In genomic region chr20:20085071-20085470, GRCh38 we compare ENCODE assay signal across 19 cellular contexts. TPM values are rescaled to one million over a fixed set of nuclear protein-coding genes. Genes with fewer than 3 reads are reported as not detected.
DNase-seq lines count a peak whose midpoint lies in the region; ATAC-seq and TF ChIP-seq lines count a peak whose summit lies in the region.
"Had no signal": no experiment of that assay in that cellular context is flagged by ENCODE, and none has a peak within 500 bp of the region (broad histone marks: within the 10 kb centered on the region; RNA-seq: fewer than 3 reads in every experiment).

No MANE protein-coding gene starts in this region.

- no peaks in the 10 kb centered on the region for H3K9me3 Mint-ChIP-seq in activated CD4-positive, alpha-beta T cell treated with anti-CD3 and anti-CD28 coated beads, Interleukin-2, amount 10 ng/mL, durations not matched to agents 24 days and 14 days
- no peaks in the 10 kb centered on the region for H3K9me3 Mint-ChIP-seq in memory B cell
- H3K9me3 Mint-ChIP-seq: activated naive CD8-positive, alpha-beta T cell treated with anti-CD3 and anti-CD28 coated beads, Interleukin-2, amount 10 ng/mL, durations not matched to agents 7 days and 5 days; nephron had no signal

- no peaks in the 10 kb centered on the region for H3K9me3 ChIP-seq in spleen
- H3K9me3 ChIP-seq: SJSA1, tibial nerve had no signal

- peaks cover 0 to 5% (median 0%) of the 10 kb centered on the region in 7 donors for H3K27me3 ChIP-seq in spleen (replicated peaks in 1 of 7)

- H3K4me3 ChIP-seq in spleen = no peak overlapping the region
- H3K4me3 ChIP-seq: SJSA1, tibial nerve had no signal

- H3K27ac Mint-ChIP-seq in activated CD4-positive, alpha-beta T cell treated with anti-CD3 and anti-CD28 coated beads, Interleukin-2, amount 10 ng/mL, durations not matched to agents 24 days and 14 days = no peak overlapping the region
- no peak overlapping the region for H3K27ac Mint-ChIP-seq in memory B cell
- H3K27ac Mint-ChIP-seq: activated naive CD8-positive, alpha-beta T cell treated with anti-CD3 and anti-CD28 coated beads, Interleukin-2, amount 10 ng/mL, durations not matched to agents 7 days and 5 days had no signal

- ATAC-seq in memory B cell (ENCODE audit: low read depth) = no peak

- H3K27ac ChIP-seq in epithelial cell of prostate (peak overlapping the region; percentile 39), spleen (no peak overlapping the region)
- H3K27ac ChIP-seq: SJSA1, tibial nerve had no signal

- no peak overlapping the region for H3K4me3 Mint-ChIP-seq in activated CD4-positive, alpha-beta T cell treated with anti-CD3 and anti-CD28 coated beads, Interleukin-2, amount 10 ng/mL, durations not matched to agents 24 days and 14 days
- peak overlapping the region; percentile 22 for H3K4me3 Mint-ChIP-seq in memory B cell
- H3K4me3 Mint-ChIP-seq: activated naive CD8-positive, alpha-beta T cell treated with anti-CD3 and anti-CD28 coated beads, Interleukin-2, amount 10 ng/mL, durations not matched to agents 7 days and 5 days; nephron had no signal

- no peaks in the 10 kb centered on the region for H3K4me1 ChIP-seq in spleen
- H3K4me1 ChIP-seq: SJSA1 had no signal

- DNase-seq in activated CD4-positive, alpha-beta T cell treated with anti-CD3 and anti-CD28 coated beads, Interleukin-2, amount 10 ng/mL, durations not matched to agents 24 days and 14 days = peak; percentile 49
- DNase-seq in activated CD4-positive, alpha-beta T cell treated with anti-CD3 and anti-CD28 coated beads, Interleukin-2, amount 50 U/mL, for 4 hours = no peak
- DNase-seq in epithelial cell of prostate (ENCODE audit: low read depth, low spot score) (no peak), memory B cell (ENCODE audit: low spot score in 2 of 2) (no peak), NCI-H2107 (lab: John Stamatoyannopoulos, UW) (no peak), spleen (no peak), GDM1 (lab: John Stamatoyannopoulos, UW) (no peak), NCI-H510A (lab: John Stamatoyannopoulos, UW) (no peak)
- DNase-seq: ACHN; activated naive CD8-positive, alpha-beta T cell treated with anti-CD3 and anti-CD28 coated beads, Interleukin-2, amount 10 ng/mL, durations not matched to agents 7 days and 5 days; mesendoderm; NCI-H1694 treated with DMSO at 0.1 percent for 48 hours; NCI-H526 had no signal

- H3K27me3 Mint-ChIP-seq in activated CD4-positive, alpha-beta T cell treated with anti-CD3 and anti-CD28 coated beads, Interleukin-2, amount 10 ng/mL, durations not matched to agents 24 days and 14 days = peaks cover 10% of the 10 kb centered on the region
- peaks cover 3% of the 10 kb centered on the region for H3K27me3 Mint-ChIP-seq in memory B cell

- no peak for TF ChIP-seq CTCF in spleen (IDR thresholded peaks at IDR 0.05 in 8 of 11, conservative IDR thresholded peaks at IDR 0.05 in 3 of 11)

- 70 to 89% (median 86%) methylated on average over 9 of the region's 9 CpGs for WGBS in spleen, 5 donors

- no peaks in the 10 kb centered on the region for H3K36me3 Mint-ChIP-seq in activated CD4-positive, alpha-beta T cell treated with anti-CD3 and anti-CD28 coated beads, Interleukin-2, amount 10 ng/mL, durations not matched to agents 24 days and 14 days (ENCODE audit: low read depth)
- no peaks in the 10 kb centered on the region for H3K36me3 Mint-ChIP-seq in memory B cell
- H3K36me3 Mint-ChIP-seq: activated naive CD8-positive, alpha-beta T cell treated with anti-CD3 and anti-CD28 coated beads, Interleukin-2, amount 10 ng/mL, durations not matched to agents 7 days and 5 days had no signal

- intact Hi-C loops in activated CD4-positive, alpha-beta T cell treated with anti-CD3 and anti-CD28 coated beads, Interleukin-2, amount 10 ng/mL, durations not matched to agents 24 days and 14 days (cut with micrococcal nuclease) = loop anchor here (2.0 kb wide), 2 partner anchors 152 to 740 kb away; no protein-coding TSS in a partner anchor
- intact Hi-C loops in spleen (cut with DNase I; ENCODE audit: low total_unique reads) = no loop called here

- no peak for TF ChIP-seq POLR2A in spleen (IDR thresholded peaks at IDR 0.05)

- peaks cover 4% of the 10 kb centered on the region for H3K4me1 Mint-ChIP-seq in activated CD4-positive, alpha-beta T cell treated with anti-CD3 and anti-CD28 coated beads, Interleukin-2, amount 10 ng/mL, durations not matched to agents 24 days and 14 days
- H3K4me1 Mint-ChIP-seq in memory B cell = peaks cover 4% of the 10 kb centered on the region
- H3K4me1 Mint-ChIP-seq: activated naive CD8-positive, alpha-beta T cell treated with anti-CD3 and anti-CD28 coated beads, Interleukin-2, amount 10 ng/mL, durations not matched to agents 7 days and 5 days had no signal

- no peaks in the 10 kb centered on the region for H3K36me3 ChIP-seq in spleen
- H3K36me3 ChIP-seq: SJSA1, tibial nerve had no signal

RNA-seq across cellular contexts. Expression of gene CFAP61, which starts 32.7 kb away (rescaled TPM):
- total RNA-seq in activated CD4-positive, alpha-beta T cell treated with anti-CD3 and anti-CD28 coated beads, Interleukin-2, amount 10 ng/mL, durations not matched to agents 24 days and 14 days = not detected in 2 replicates
- total RNA-seq in spleen = not detected
- under 1 TPM in 2 of 3 donors, not detected in 1; 0.06 to 0.17 TPM for polyA plus RNA-seq in spleen
- total RNA-seq: activated naive CD8-positive, alpha-beta T cell treated with anti-CD3 and anti-CD28 coated beads, Interleukin-2, amount 10 ng/mL, durations not matched to agents 7 days and 5 days; dermis microvascular lymphatic vessel endothelial cell; pulmonary artery endothelial cell; SJSA1 had no signal
- polyA plus RNA-seq: esophagus had no signal

RNA-seq across cellular contexts. Expression of gene CRNKL1, which starts 32.8 kb away (rescaled TPM):
- 22.7 and 25.1 TPM in 2 replicates for total RNA-seq in activated CD4-positive, alpha-beta T cell treated with anti-CD3 and anti-CD28 coated beads, Interleukin-2, amount 10 ng/mL, durations not matched to agents 24 days and 14 days
- total RNA-seq in spleen = 10 to 100 TPM; 20.9 to 24.7 (median 23.8) TPM
- polyA plus RNA-seq in spleen = 10 to 100 TPM; 14.2 to 21.3 (median 16.7) TPM
